Comparison of ENCODE assay signal across 8 cellular contexts in the genomic region with DNA sequence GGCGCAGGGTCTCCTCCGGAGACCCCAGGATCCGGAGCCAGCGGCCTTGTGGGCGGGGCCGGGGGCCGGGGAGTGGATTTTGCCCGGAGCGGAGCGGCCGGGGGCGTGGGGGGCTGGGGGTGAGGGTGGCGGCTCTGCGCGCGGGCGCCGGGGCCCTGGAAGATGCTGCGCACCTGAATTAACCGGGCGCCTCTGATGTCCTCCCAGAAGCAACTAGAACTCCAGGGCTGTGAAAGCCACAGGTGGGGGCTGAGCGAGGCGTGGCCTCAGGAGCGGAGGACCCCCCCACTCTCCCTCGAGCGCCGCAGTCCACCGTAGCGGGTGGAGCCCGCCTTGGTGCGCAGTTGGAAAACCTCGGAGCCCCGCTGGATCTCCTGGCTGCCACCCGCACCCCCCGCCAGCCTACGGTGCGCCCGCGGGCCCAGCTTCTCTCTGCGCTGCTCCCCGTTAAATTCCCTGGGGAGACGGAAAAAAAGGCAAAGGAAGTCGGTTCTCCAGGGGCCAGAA. TPM values are rescaled to one million over a fixed set of nuclear protein-coding genes. Genes with fewer than 3 reads are reported as not detected.
DNase-seq lines count a peak whose midpoint lies in the region; ATAC-seq and TF ChIP-seq lines count a peak whose summit lies in the region.

No MANE protein-coding gene starts in this region.

- peaks cover 8% of the 10 kb centered on the region for H3K36me3 Mint-ChIP-seq in activated CD8-positive, alpha-beta T cell treated with anti-CD3 and anti-CD28 coated beads for 36 hours (ENCODE audit: low read depth)
- H3K36me3 Mint-ChIP-seq in nephron (ENCODE audit: low read depth) = peaks cover 17% of the 10 kb centered on the region

- H3K9me2 ChIP-seq in HCT116 (ENCODE audit: insufficient read depth) = no peaks in the 10 kb centered on the region

- CTCF ChIA-PET in HCT116 (lab: Charles Lee) = interaction anchor here (1.1 kb wide), 1 partner anchor 119 kb away, joined by 3 read pairs; the partner anchor contains the start of gene GAA
- CTCF ChIA-PET in activated CD8-positive, alpha-beta T cell treated with anti-CD3 and anti-CD28 coated beads for 36 hours (lab: Charles Lee) = interaction anchor here (1.5 to 1.8 kb wide), 2 partner anchors 25 to 33 kb away, joined by 4 to 8 read pairs; no protein-coding TSS in a partner anchor

- H3K9me3 Mint-ChIP-seq in activated CD8-positive, alpha-beta T cell treated with anti-CD3 and anti-CD28 coated beads for 36 hours = no peaks in the 10 kb centered on the region
- no peaks in the 10 kb centered on the region for H3K9me3 Mint-ChIP-seq in nephron

- BruUV-seq in HCT116 (replicated peaks; lab: Mats Ljungman, UMichigan) = no TSS peak

- H3K4me3 ChIP-seq in ACC112 (ENCODE audit: low read depth, low read length) (peak overlapping the region; percentile 77), HCT116 (replicated peaks in 1 of 2; ENCODE audit: low read depth in 1 of 2, low read length in 2 of 2) (peak overlapping the region; percentile 88 to 97)

- H3K27me3 ChIP-seq in ACC112 (ENCODE audit: insufficient read depth, low read length) = no peaks in the 10 kb centered on the region
- no peaks in the 10 kb centered on the region for H3K27me3 ChIP-seq in HCT116 (ENCODE audit: insufficient read depth, low read length)

- H3K4me3 Mint-ChIP-seq in activated CD8-positive, alpha-beta T cell treated with anti-CD3 and anti-CD28 coated beads for 36 hours = peak overlapping the region; percentile 59
- peak overlapping the region; percentile 88 to 91 (median 89) for H3K4me3 Mint-ChIP-seq in nephron

- H3K36me3 ChIP-seq in ACC112 (ENCODE audit: insufficient read depth, low read length) (peaks cover 12% of the 10 kb centered on the region; the same call in 1 of the 2 replicates), HCT116 (ENCODE audit: control insufficient read depth in 1 of 2, insufficient read depth in 2 of 2, low read length in 2 of 2) (peaks cover 0 to 16% of the 10 kb centered on the region in 2 experiments; a peak in 1 of 4 replicates)

- peak overlapping the region; percentile 49 for H2AFZ ChIP-seq in ACC112 (ENCODE audit: low read length, unreplicated experiment)
- H2AFZ ChIP-seq in HCT116 (ENCODE audit: low read depth, low read length, poor library complexity, severe bottlenecking) = no peak overlapping the region

- H3K27ac ChIP-seq in ACC112 (ENCODE audit: low read depth, low read length) (no peak overlapping the region), HCT116 (ENCODE audit: low read depth, low read length) (peak overlapping the region; percentile 75)

- H3K4me2 ChIP-seq in HCT116 (ENCODE audit: low read length) = peak overlapping the region; percentile 98

- H4K20me1 ChIP-seq in HCT116 (ENCODE audit: insufficient read depth) = no peaks in the 10 kb centered on the region

- RAD21 ChIA-PET in HCT116 (lab: Charles Lee; ENCODE audit: low non-redundant PET in 1 of 2, low total read pairs in 2 of 2, uncharacterized antibody in 2 of 2, unreplicated experiment in 2 of 2) = no interaction called here

- peak overlapping the region; percentile 30 for H3K27ac Mint-ChIP-seq in activated CD8-positive, alpha-beta T cell treated with anti-CD3 and anti-CD28 coated beads for 36 hours
- peak overlapping the region in 2 of 3 experiments; percentile 59 to 75 for H3K27ac Mint-ChIP-seq in nephron

- no peak for TF ChIP-seq POLR2A in HCT116 (IDR thresholded peaks at IDR 0.05; ENCODE audit: borderline replicate concordance, extremely low read depth, insufficient read depth, insufficient read length)

- ATAC-seq in HCT116 (peak; percentile 51), GM21390 (IDR thresholded peaks at IDR 0.05; ENCODE audit: unreplicated experiment) (no peak), GM18502 (IDR thresholded peaks at IDR 0.05; ENCODE audit: poor library complexity, unreplicated experiment) (no peak)
- ATAC-seq in activated CD8-positive, alpha-beta T cell treated with anti-CD3 and anti-CD28 coated beads for 36 hours = no peak

- peaks cover 30% of the 10 kb centered on the region for H3K4me1 Mint-ChIP-seq in activated CD8-positive, alpha-beta T cell treated with anti-CD3 and anti-CD28 coated beads for 36 hours (ENCODE audit: low read depth)
- peaks cover 10% of the 10 kb centered on the region for H3K4me1 Mint-ChIP-seq in nephron

- H3K4me1 ChIP-seq in ACC112 (ENCODE audit: control insufficient read depth, insufficient read depth, low read length, unreplicated experiment) (peaks cover 19% of the 10 kb centered on the region), HCT116 (ENCODE audit: control insufficient read depth in 1 of 2, insufficient read depth in 2 of 2, low read length in 2 of 2) (peaks cover 8 to 15% of the 10 kb centered on the region in 2 experiments; a peak in 3 of 4 replicates)

- H3K79me2 ChIP-seq in ACC112 (ENCODE audit: control insufficient read depth, insufficient read depth, low read length, unreplicated experiment) (peaks cover 32% of the 10 kb centered on the region), HCT116 (ENCODE audit: insufficient read depth, low read length) (peaks cover 17% of the 10 kb centered on the region)

- peak overlapping the region; percentile 93 for H3K9ac ChIP-seq in HCT116 (ENCODE audit: low read length)

- no peaks in the 10 kb centered on the region for H3K9me3 ChIP-seq in HCT116 (ENCODE audit: control insufficient read depth in 1 of 2, insufficient read depth in 1 of 2, low read depth in 1 of 2, low read length in 2 of 2)

- TF ChIP-seq RAD21 in HCT116 (IDR thresholded peaks at IDR 0.05; ENCODE audit: low read depth) = no peak

- intact Hi-C loops in HCT116 (cut with micrococcal nuclease) = no loop called here
- intact Hi-C loops in activated CD8-positive, alpha-beta T cell treated with anti-CD3 and anti-CD28 coated beads for 36 hours (cut with micrococcal nuclease) = no loop called here

- DNase-seq in HCT116 (ENCODE audit: low read depth, low spot score) (no peak), fibroblast of peridontal ligament (ENCODE audit: extremely low read depth) (peak; percentile 8), Kasumi-1 (lab: John Stamatoyannopoulos, UW) (no peak)
- DNase-seq in activated CD8-positive, alpha-beta T cell treated with anti-CD3 and anti-CD28 coated beads for 36 hours = no peak

- H3K27me3 Mint-ChIP-seq in activated CD8-positive, alpha-beta T cell treated with anti-CD3 and anti-CD28 coated beads for 36 hours = no peaks in the 10 kb centered on the region
- H3K27me3 Mint-ChIP-seq in nephron (ENCODE audit: low read depth) = no peaks in the 10 kb centered on the region

- POLR2A ChIA-PET in HCT116 (lab: Charles Lee) = interaction anchor here (0.6 to 1.0 kb wide), 3 partner anchors 18 to 70 kb away, joined by 3 read pairs; no protein-coding TSS in a partner anchor
- POLR2A ChIA-PET in activated CD8-positive, alpha-beta T cell treated with anti-CD3 and anti-CD28 coated beads for 36 hours (lab: Charles Lee) = interaction anchor here (1.5 kb wide), 1 partner anchor 38 kb away, joined by 6 read pairs; no protein-coding TSS in a partner anchor

- no peak for TF ChIP-seq CTCF in HCT116 (IDR thresholded peaks at IDR 0.05 in 2 of 3, conservative IDR thresholded peaks at IDR 0.05 in 1 of 3; ENCODE audit: borderline replicate concordance in 1 of 3, insufficient read depth in 1 of 3, low read depth in 2 of 3, low read length in 2 of 3)
- TF ChIP-seq CTCF in activated CD8-positive, alpha-beta T cell treated with anti-CD3 and anti-CD28 coated beads for 36 hours (IDR thresholded peaks at IDR 0.05) = no peak
- no peak for TF ChIP-seq CTCF in nephron (IDR thresholded peaks at IDR 0.05; ENCODE audit: unreplicated experiment in 3 of 3)

TF ChIP-seq in HCT116, 20 proteins besides CTCF, POLR2A, EP300 and RAD21:
- peak; percentile 1; the same call in 1 of the 2 replicates for TF ChIP-seq ZFX (IDR thresholded peaks at IDR 0.05)
- no peak for TF ChIP-seq CEBPB (IDR thresholded peaks at IDR 0.05; ENCODE audit: low read depth)
- TF ChIP-seq EZH2 (IDR thresholded peaks at IDR 0.05) = no peak
TF ChIP-seq in HCT116: peak in this region for 1.

RNA-seq across cellular contexts. Expression of gene SLC26A11, which starts 0.5 kb away (rescaled TPM):
- total RNA-seq in HCT116 (2021; ENCODE audit: unreplicated experiment) = 17.7 TPM
- polyA plus RNA-seq in HCT116 (2012) = 11.2 and 13.1 TPM in 2 replicates
- total RNA-seq in activated CD8-positive, alpha-beta T cell treated with anti-CD3 and anti-CD28 coated beads for 36 hours = 1 to 10 TPM; 1.6 to 1.7 TPM

RNA-seq across cellular contexts. Expression of gene SGSH, which starts 0.6 kb away (rescaled TPM):
- total RNA-seq in HCT116 (2021; ENCODE audit: unreplicated experiment) = 34.4 TPM
- polyA plus RNA-seq in HCT116 (2012) = 25.6 and 29.3 TPM in 2 replicates
- 1 to 10 TPM; 7.8 to 8.3 TPM for total RNA-seq in activated CD8-positive, alpha-beta T cell treated with anti-CD3 and anti-CD28 coated beads for 36 hours

RNA-seq across cellular contexts. Expression of gene RNF213, which starts 39.9 kb away (rescaled TPM):
- 44.5 TPM for total RNA-seq in HCT116 (2021; ENCODE audit: unreplicated experiment)
- polyA plus RNA-seq in HCT116 (2012) = 36.6 and 38.0 TPM in 2 replicates
- 100 to 1,000 TPM; 131 to 142 TPM for total RNA-seq in activated CD8-positive, alpha-beta T cell treated with anti-CD3 and anti-CD28 coated beads for 36 hours

RNA-seq across cellular contexts. Expression of gene CARD14, which starts 50.9 kb away (rescaled TPM):
- 0.25 TPM for total RNA-seq in HCT116 (2021; ENCODE audit: unreplicated experiment)
- 0.57 and 0.62 TPM in 2 replicates for polyA plus RNA-seq in HCT116 (2012)
- under 1 TPM; 0.11 to 0.50 TPM for total RNA-seq in activated CD8-positive, alpha-beta T cell treated with anti-CD3 and anti-CD28 coated beads for 36 hours
